8 cellular contexts compared by ENCODE assay signal in the genomic region with DNA sequence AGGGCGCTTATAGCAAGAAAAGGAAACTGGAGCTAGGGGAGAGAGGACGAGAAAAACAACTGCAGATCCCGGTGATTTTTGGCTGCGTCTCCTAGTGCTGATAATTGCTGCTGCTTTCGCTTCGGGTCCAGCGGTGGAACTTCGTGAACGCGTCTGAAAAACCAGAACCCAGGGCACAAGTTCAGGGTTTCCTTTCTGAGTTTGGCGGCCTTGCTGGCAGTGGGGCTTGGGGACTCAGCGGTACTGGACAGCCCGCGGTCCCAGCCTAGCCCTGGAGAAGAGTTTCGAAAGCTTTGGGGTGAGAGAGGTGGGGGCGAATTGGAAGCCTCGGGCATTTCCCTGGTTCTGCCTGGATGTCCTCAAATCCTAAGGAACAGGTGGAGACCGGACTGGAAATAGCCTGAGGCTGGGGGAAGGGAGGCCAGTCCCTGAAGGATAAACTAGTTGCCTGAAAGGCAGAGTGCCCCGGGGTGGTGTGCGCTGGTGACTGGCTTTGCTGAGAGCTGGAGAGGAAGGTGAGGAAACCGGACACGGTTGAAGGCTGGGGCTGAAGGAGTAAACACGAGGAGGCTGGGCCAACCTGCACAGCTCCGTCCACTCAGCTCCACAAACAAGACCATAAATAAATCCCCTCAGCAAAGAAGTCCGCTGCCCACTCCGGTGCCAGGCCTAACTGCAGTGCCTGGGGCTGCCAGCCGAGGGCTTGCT. TPM values are rescaled to one million over a fixed set of nuclear protein-coding genes. Genes with fewer than 3 reads are reported as not detected.
DNase-seq lines count a peak whose midpoint lies in the region; ATAC-seq, FAIRE-seq and TF ChIP-seq lines count a peak whose summit lies in the region.

No MANE protein-coding gene starts in this region.

- H3K9me3 ChIP-seq in adrenal gland (replicated peaks in 1 of 3) (no peaks in the 10 kb centered on the region), cardiac muscle cell (ENCODE audit: low read depth) (no peaks in the 10 kb centered on the region), Karpas-422 (ENCODE audit: low read length) (no peaks in the 10 kb centered on the region)

- DNase-seq in GM12891 (ENCODE audit: insufficient read length, low spot score) (no peak), NCI-H460 (ENCODE audit: extremely low read depth, low read depth) (peak; percentile 6), adrenal gland (peak in 6 of 7 donors; percentile 51 to 78 (median 64)), cardiac muscle cell (ENCODE audit: low read depth in 1 of 2, low spot score in 1 of 2) (peak; percentile 47 to 48), occipital lobe (lab: John Stamatoyannopoulos, UW) (peak; percentile 43), Karpas-422 (no peak)

- FAIRE-seq in GM12891 (lab: Jason Lieb, UNC): no peak

- H3K9ac ChIP-seq in Karpas-422 (ENCODE audit: low read length): no peak overlapping the region

- H3K9me2 ChIP-seq in Karpas-422 (replicated peaks; ENCODE audit: insufficient read depth, low read length): no peaks in the 10 kb centered on the region

- WGBS in adrenal gland, 4 donors: 5 to 9% (median 7%) methylated on average over 27 of the region's 27 CpGs

- H3K4me1 ChIP-seq in adrenal gland (replicated peaks in 1 of 2): peaks cover 5 to 33% of the 10 kb centered on the region in 2 donors
- peaks cover 5% of the 10 kb centered on the region for H3K4me1 ChIP-seq in cardiac muscle cell (ENCODE audit: low read depth)
- peaks cover 6% of the 10 kb centered on the region for H3K4me1 ChIP-seq in Karpas-422 (ENCODE audit: low read length)

- no peaks in the 10 kb centered on the region for H3K36me3 ChIP-seq in adrenal gland (replicated peaks in 1 of 2)
- H3K36me3 ChIP-seq in cardiac muscle cell: no peaks in the 10 kb centered on the region
- H3K36me3 ChIP-seq in Karpas-422 (ENCODE audit: insufficient read depth, low read length): no peaks in the 10 kb centered on the region

- H3K4me3 ChIP-seq in adrenal gland (peak overlapping the region; percentile 21 to 80 (median 65)), cardiac muscle cell (peak overlapping the region; percentile 38), Karpas-422 (ENCODE audit: low read length) (no peak overlapping the region)

- H3K27me3 ChIP-seq in adrenal gland: no peaks in the 10 kb centered on the region
- H3K27me3 ChIP-seq in cardiac muscle cell: peaks cover 9% of the 10 kb centered on the region
- H3K27me3 ChIP-seq in Karpas-422 (ENCODE audit: low read length): no peaks in the 10 kb centered on the region

- TF ChIP-seq POLR2A in GM12891 (IDR thresholded peaks at IDR 0.05; ENCODE audit: low read depth, low read length) (no peak), adrenal gland (IDR thresholded peaks at IDR 0.05) (peak; percentile 14 to 94)

- no peaks in the 10 kb centered on the region for H4K20me1 ChIP-seq in Karpas-422 (ENCODE audit: insufficient read depth, low read depth, low read length)

- no peak for ATAC-seq in GM21447 (IDR thresholded peaks at IDR 0.05; ENCODE audit: unreplicated experiment)

- no peak overlapping the region for H3K4me2 ChIP-seq in Karpas-422 (ENCODE audit: low read depth, low read length, poor library complexity, severe bottlenecking)

- no peaks in the 10 kb centered on the region for H3K79me2 ChIP-seq in Karpas-422 (ENCODE audit: low read length)

- peak overlapping the region; percentile 47 for H3K27ac ChIP-seq in 22Rv1
- peak overlapping the region; percentile 69 to 95 (median 78) for H3K27ac ChIP-seq in adrenal gland
- H3K27ac ChIP-seq in cardiac muscle cell: no peak overlapping the region
- H3K27ac ChIP-seq in Karpas-422 (ENCODE audit: low read length): no peak overlapping the region

- TF ChIP-seq CTCF in 22Rv1 (IDR thresholded peaks at IDR 0.05) (peak; percentile 27), adrenal gland (IDR thresholded peaks at IDR 0.05) (peak; percentile 34 to 72 (median 66)), cardiac muscle cell (IDR thresholded peaks at IDR 0.05; ENCODE audit: low read depth, low read length) (peak; percentile 22)

- H2AFZ ChIP-seq in Karpas-422 (ENCODE audit: low read length): no peak overlapping the region

- intact Hi-C loops in adrenal gland (cut with DNase I): no loop called here

TF ChIP-seq in GM12891, 5 proteins besides CTCF, POLR2A, EP300 and RAD21:
- TF ChIP-seq SPI1 (IDR thresholded peaks at IDR 0.05; ENCODE audit: low read depth, low read length) (peak; percentile 19; the same call in 1 of the 2 replicates), PAX5 (IDR thresholded peaks at IDR 0.05; ENCODE audit: insufficient read depth, low read length, severe bottlenecking) (no peak), POU2F2 (IDR thresholded peaks at IDR 0.05; ENCODE audit: low read depth, low read length) (no peak), POLR2AphosphoS5 (IDR thresholded peaks at IDR 0.05; ENCODE audit: low read depth, low read length) (no peak), TAF1 (IDR thresholded peaks at IDR 0.05; ENCODE audit: low read depth, low read length) (no peak)

RNA-seq across cellular contexts. Expression of a gene that starts 0.9 kb away (rescaled TPM):
- 9.8 TPM for polyA plus RNA-seq in GM12891 (2012; ENCODE audit: low read depth, missing spikeins)
- total RNA-seq in NCI-H460 (2014; rRNA removed; shearing (Covaris generic)): 0.47 TPM in 1 of 2 replicates, not detected in the other
- polyA plus RNA-seq in NCI-H460 (2014; cell fraction: nucleus; rRNA removed): 0.31 TPM in 1 of 2 replicates, not detected in the other
- 10 to 100 TPM; 18.5 to 47.6 (median 26.3) TPM for total RNA-seq in adrenal gland
- polyA plus RNA-seq in adrenal gland: 10 to 100 TPM; 17.0 to 49.1 (median 31.8) TPM
- total RNA-seq in cardiac muscle cell: 8.8 and 9.4 TPM in 2 replicates
- polyA plus RNA-seq in cardiac muscle cell: 29.6 and 32.0 TPM in 2 replicates
- 1.9 TPM for total RNA-seq in occipital lobe
- not detected in 2 replicates for total RNA-seq in Karpas-422 (2014; rRNA removed; shearing (Covaris generic); ENCODE audit: low replicate concordance)

Comparison
In these comparisons a context has a peak if more than half of its experiments do, and no peak if none do; other contexts are left out.
1. H3K27ac ChIP-seq: peak in 22Rv1 (single experiment) and adrenal gland (5 of 5); none in cardiac muscle cell (single experiment) and Karpas-422 (single experiment).
2. DNase-seq: peak in NCI-H460 (single experiment), adrenal gland (6 of 7), cardiac muscle cell (2 of 2) and occipital lobe (single experiment); none in GM12891 (single experiment) and Karpas-422 (single experiment).
3. Peak in every context shown above with its lines, with median percentiles within 50 percentile points of each other: CTCF ChIP-seq.